ENCODE assay signal across 1 cellular context in the genomic region with DNA sequence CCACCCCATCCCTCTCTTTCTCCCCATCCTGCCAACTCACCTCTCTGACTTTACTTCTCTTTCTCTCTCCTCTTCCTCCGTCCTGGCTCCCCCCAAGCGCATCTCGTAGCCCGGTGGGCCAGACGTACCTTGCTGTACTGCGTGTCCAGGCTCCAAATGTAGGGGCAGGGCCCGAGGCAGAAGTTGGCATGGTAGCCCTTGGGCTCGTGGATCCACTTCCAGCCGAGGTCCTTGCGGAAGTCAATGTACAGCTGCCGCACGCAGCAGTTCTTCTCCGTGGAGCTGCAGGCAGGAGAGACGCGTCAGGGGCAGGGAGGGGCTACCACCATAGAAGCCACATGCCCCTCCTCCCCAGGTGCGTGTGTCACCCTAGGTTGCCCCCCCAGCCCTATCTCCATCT.
TF ChIP-seq lines count a peak whose summit lies in the region.

No MANE protein-coding gene starts in this region.

TF ChIP-seq in GM12878, 131 proteins besides CTCF, POLR2A, EP300 and RAD21:
- TF ChIP-seq SUZ12 (IDR thresholded peaks at IDR 0.05; ENCODE audit: unreplicated experiment) (no peak), HDGF (IDR thresholded peaks at IDR 0.05) (no peak), BMI1 (IDR thresholded peaks at IDR 0.05; ENCODE audit: borderline replicate concordance) (no peak), ATF7 (IDR thresholded peaks at IDR 0.05; ENCODE audit: low read depth) (no peak), ATF3 (IDR thresholded peaks at IDR 0.05; ENCODE audit: borderline replicate concordance, extremely low read depth, low read depth, low read length) (no peak), SRF (IDR thresholded peaks at IDR 0.05; ENCODE audit: low read depth in 2 of 2, low read length in 2 of 2) (no peak), RELA (IDR thresholded peaks at IDR 0.05; ENCODE audit: borderline replicate concordance, partially characterized antibody) (no peak), FOXM1 (IDR thresholded peaks at IDR 0.05; ENCODE audit: low read depth, low read length) (no peak), ZNF384 (IDR thresholded peaks at IDR 0.05; ENCODE audit: borderline replicate concordance, low read depth, low read length) (no peak), HDAC2 (IDR thresholded peaks at IDR 0.05) (no peak), NFXL1 (IDR thresholded peaks at IDR 0.05; ENCODE audit: borderline replicate concordance) (no peak), SPI1 (IDR thresholded peaks at IDR 0.05; ENCODE audit: borderline replicate concordance, insufficient read depth, low read depth, low read length) (no peak), KDM1A (IDR thresholded peaks at IDR 0.05; ENCODE audit: borderline replicate concordance) (no peak), SMAD1 (IDR thresholded peaks at IDR 0.05; ENCODE audit: low read depth, partially characterized antibody) (no peak), HSF1 (IDR thresholded peaks at IDR 0.05; ENCODE audit: low read depth, low read length) (no peak)
- TF ChIP-seq, protein P1, sequence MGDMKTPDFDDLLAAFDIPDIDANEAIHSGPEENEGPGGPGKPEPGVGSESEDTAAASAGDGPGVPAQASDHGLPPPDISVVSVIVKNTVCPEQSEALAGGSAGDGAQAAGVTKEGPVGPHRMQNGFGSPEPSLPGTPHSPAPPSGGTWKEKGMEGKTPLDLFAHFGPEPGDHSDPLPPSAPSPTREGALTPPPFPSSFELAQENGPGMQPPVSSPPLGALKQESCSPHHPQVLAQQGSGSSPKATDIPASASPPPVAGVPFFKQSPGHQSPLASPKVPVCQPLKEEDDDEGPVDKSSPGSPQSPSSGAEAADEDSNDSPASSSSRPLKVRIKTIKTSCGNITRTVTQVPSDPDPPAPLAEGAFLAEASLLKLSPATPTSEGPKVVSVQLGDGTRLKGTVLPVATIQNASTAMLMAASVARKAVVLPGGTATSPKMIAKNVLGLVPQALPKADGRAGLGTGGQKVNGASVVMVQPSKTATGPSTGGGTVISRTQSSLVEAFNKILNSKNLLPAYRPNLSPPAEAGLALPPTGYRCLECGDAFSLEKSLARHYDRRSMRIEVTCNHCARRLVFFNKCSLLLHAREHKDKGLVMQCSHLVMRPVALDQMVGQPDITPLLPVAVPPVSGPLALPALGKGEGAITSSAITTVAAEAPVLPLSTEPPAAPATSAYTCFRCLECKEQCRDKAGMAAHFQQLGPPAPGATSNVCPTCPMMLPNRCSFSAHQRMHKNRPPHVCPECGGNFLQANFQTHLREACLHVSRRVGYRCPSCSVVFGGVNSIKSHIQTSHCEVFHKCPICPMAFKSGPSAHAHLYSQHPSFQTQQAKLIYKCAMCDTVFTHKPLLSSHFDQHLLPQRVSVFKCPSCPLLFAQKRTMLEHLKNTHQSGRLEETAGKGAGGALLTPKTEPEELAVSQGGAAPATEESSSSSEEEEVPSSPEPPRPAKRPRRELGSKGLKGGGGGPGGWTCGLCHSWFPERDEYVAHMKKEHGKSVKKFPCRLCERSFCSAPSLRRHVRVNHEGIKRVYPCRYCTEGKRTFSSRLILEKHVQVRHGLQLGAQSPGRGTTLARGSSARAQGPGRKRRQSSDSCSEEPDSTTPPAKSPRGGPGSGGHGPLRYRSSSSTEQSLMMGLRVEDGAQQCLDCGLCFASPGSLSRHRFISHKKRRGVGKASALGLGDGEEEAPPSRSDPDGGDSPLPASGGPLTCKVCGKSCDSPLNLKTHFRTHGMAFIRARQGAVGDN (IDR thresholded peaks at IDR 0.05): no peak
